10 cellular contexts compared by ENCODE assay signal in the genomic region with DNA sequence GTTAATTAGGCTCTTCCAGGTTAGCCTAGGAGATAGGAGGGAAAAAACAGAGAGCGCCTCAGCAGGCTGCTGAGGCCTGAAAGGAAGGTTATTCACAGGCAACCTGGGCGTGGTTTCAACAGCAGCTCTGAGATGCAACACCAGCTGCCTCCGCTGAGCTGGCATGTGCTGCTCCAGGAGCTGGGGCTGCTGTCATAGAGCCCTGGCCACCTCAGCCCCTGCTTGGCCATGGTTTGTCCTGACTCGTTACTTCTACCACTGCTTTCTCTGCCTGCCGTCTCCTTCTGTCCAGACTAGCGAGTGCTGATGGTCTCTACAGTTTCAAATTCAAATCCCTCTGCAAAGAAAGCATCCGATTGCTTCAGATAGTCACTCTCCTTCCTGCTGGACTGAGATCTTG. TPM values are rescaled to one million over a fixed set of nuclear protein-coding genes. Genes with fewer than 3 reads are reported as not detected.
DNase-seq lines count a peak whose midpoint lies in the region; ATAC-seq and TF ChIP-seq lines count a peak whose summit lies in the region.
"Had no signal": no experiment of that assay in that cellular context is flagged by ENCODE, and none has a peak within 500 bp of the region (broad histone marks: within the 10 kb centered on the region; RNA-seq: fewer than 3 reads in every experiment).

No MANE protein-coding gene starts in this region.

- H4K12ac ChIP-seq in trophoblast cell (ENCODE audit: low read depth, low read length) = no peak overlapping the region

- H3K79me1 ChIP-seq in trophoblast cell (ENCODE audit: low read length) = no peaks in the 10 kb centered on the region

- ATAC-seq in right cardiac atrium (no peak), GM18870 (IDR thresholded peaks at IDR 0.05; ENCODE audit: unreplicated experiment) (no peak)
- ATAC-seq: heart left ventricle had no signal

- no peak overlapping the region for H3K4ac ChIP-seq in trophoblast cell (ENCODE audit: low read depth, low read length)

- no peak overlapping the region for H4K8ac ChIP-seq in trophoblast cell (ENCODE audit: low read depth, low read length)

- no peak overlapping the region for H3K18ac ChIP-seq in trophoblast cell (ENCODE audit: low read length)

- H3K4me1 ChIP-seq in colonic mucosa (no peaks in the 10 kb centered on the region), trophoblast cell (ENCODE audit: control insufficient read depth in 1 of 2, insufficient read depth in 2 of 2, low read length in 2 of 2) (peaks cover 18 to 19% of the 10 kb centered on the region in 2 experiments), right cardiac atrium (ENCODE audit: control insufficient read depth, insufficient read depth, low read length) (no peaks in the 10 kb centered on the region)

- H2BK5ac ChIP-seq in trophoblast cell (ENCODE audit: low read depth, low read length, poor library complexity) = no peak overlapping the region

- H3K14ac ChIP-seq in trophoblast cell (ENCODE audit: low read length) = no peak overlapping the region

- no CpG with 5 or more reads among the region's 7 CpGs for WGBS in trophoblast cell (ENCODE audit: extremely low coverage, insufficient coverage, insufficient read length)
- 78% methylated on average over 7 of the region's 7 CpGs for WGBS in right cardiac atrium

- no peak overlapping the region for H2AFZ ChIP-seq in trophoblast cell (ENCODE audit: insufficient read depth, low read length, poor library complexity)

- no peak overlapping the region for H3K4me2 ChIP-seq in trophoblast cell (ENCODE audit: low read length)

- no peak overlapping the region for H2BK12ac ChIP-seq in trophoblast cell (ENCODE audit: low read length)

- H3K27ac ChIP-seq in colonic mucosa (no peak overlapping the region), trophoblast cell (ENCODE audit: low read depth, low read length) (no peak overlapping the region), right cardiac atrium (ENCODE audit: low read length) (no peak overlapping the region)
- H3K27ac ChIP-seq: heart left ventricle, SK-N-MC had no signal

- TF ChIP-seq CTCF in colonic mucosa (IDR thresholded peaks at IDR 0.05) = no peak

- no peak overlapping the region for H3K23ac ChIP-seq in trophoblast cell (ENCODE audit: low read length)

- no peak overlapping the region for H3K4me3 ChIP-seq in colonic mucosa
- no peak overlapping the region for H3K4me3 ChIP-seq in trophoblast cell (ENCODE audit: low read depth, low read length)
- no peak overlapping the region for H3K4me3 ChIP-seq in right cardiac atrium (ENCODE audit: low read length)
- H3K4me3 ChIP-seq: heart left ventricle, SK-N-MC had no signal

- intact Hi-C loops in colonic mucosa (cut with DNase I) (no loop called here), right cardiac atrium (cut with DNase I) (no loop called here)

- no peak overlapping the region for H2BK120ac ChIP-seq in trophoblast cell (ENCODE audit: insufficient read depth, low read length, poor library complexity)

- DNase-seq in NCI-H2081 (lab: John Stamatoyannopoulos, UW) (peak; percentile 5 to 47), NCI-H2081 treated with DMSO at 0.1 percent for 48 hours (lab: John Stamatoyannopoulos, UW) (no peak), NCI-H526 treated with DMSO at 0.1 percent for 48 hours (lab: John Stamatoyannopoulos, UW) (peak; percentile 36), colonic mucosa (peak; percentile 52), trophoblast cell (peak; percentile 78), erythroblast (lab: John Stamatoyannopoulos, UW) (no peak), right cardiac atrium (no peak)
- DNase-seq: heart left ventricle had no signal

- H2AK5ac ChIP-seq in trophoblast cell (ENCODE audit: low read length) = no peak overlapping the region

- H4K91ac ChIP-seq in trophoblast cell (ENCODE audit: low read depth, low read length) = no peak overlapping the region

- no peaks in the 10 kb centered on the region for H3K27me3 ChIP-seq in colonic mucosa
- H3K27me3 ChIP-seq in trophoblast cell (ENCODE audit: insufficient read depth, low read length) = no peaks in the 10 kb centered on the region
- H3K27me3 ChIP-seq in right cardiac atrium (ENCODE audit: control insufficient read depth, insufficient read depth) = no peaks in the 10 kb centered on the region
- H3K27me3 ChIP-seq: heart left ventricle had no signal

- H3K9me3 ChIP-seq in colonic mucosa (no peaks in the 10 kb centered on the region), trophoblast cell (ENCODE audit: insufficient read depth, low read depth, low read length) (no peaks in the 10 kb centered on the region), right cardiac atrium (ENCODE audit: control insufficient read depth, low read length) (no peaks in the 10 kb centered on the region)
- H3K9me3 ChIP-seq: heart left ventricle had no signal

- H3K36me3 ChIP-seq in colonic mucosa (no peaks in the 10 kb centered on the region), trophoblast cell (ENCODE audit: control insufficient read depth in 1 of 2, insufficient read depth in 2 of 2, low read length in 2 of 2) (no peaks in the 10 kb centered on the region)
- H3K36me3 ChIP-seq: heart left ventricle had no signal

- no peak for TF ChIP-seq POLR2A in erythroblast (IDR thresholded peaks at IDR 0.05; ENCODE audit: low read length)

- H3K9ac ChIP-seq in colonic mucosa (ENCODE audit: low read depth in 2 of 2, low read length in 2 of 2) (no peak overlapping the region), trophoblast cell (ENCODE audit: low read length) (no peak overlapping the region)

- no peaks in the 10 kb centered on the region for H3K79me2 ChIP-seq in trophoblast cell (ENCODE audit: control insufficient read depth, insufficient read depth, low read length, poor library complexity)

RNA-seq across cellular contexts. Expression of a gene that starts 32.5 kb away (rescaled TPM):
- 1 to 10 TPM; 4.4 to 6.1 TPM for total RNA-seq in colonic mucosa
- polyA plus RNA-seq in trophoblast cell (2013) = 7.8 and 8.0 TPM in 2 replicates
- total RNA-seq in right cardiac atrium = 1 to 10 TPM; 2.5 to 4.4 (median 2.8) TPM
- polyA plus RNA-seq in right cardiac atrium = 6.0 TPM

RNA-seq across cellular contexts. Expression of a gene that starts 48.8 kb away (rescaled TPM):
- 1 to 10 TPM; 1.0 to 5.5 TPM for total RNA-seq in colonic mucosa
- polyA plus RNA-seq in trophoblast cell (2013) = 0.40 and 0.41 TPM in 2 replicates
- 10 to 100 TPM in 3 of 4 donors, 1 to 10 TPM in 1; 6.7 to 19.5 (median 16.2) TPM for total RNA-seq in right cardiac atrium
- 10.9 TPM for polyA plus RNA-seq in right cardiac atrium

Comparison
In these comparisons a context has a peak if more than half of its experiments do, and no peak if none do; other contexts are left out.
1. DNase-seq: peak in NCI-H2081 (2 of 2), NCI-H526 treated with DMSO at 0.1 percent for 48 hours (single experiment), colonic mucosa (single experiment) and trophoblast cell (2 of 2); none in NCI-H2081 treated with DMSO at 0.1 percent for 48 hours (single experiment), erythroblast (0 of 2) and right cardiac atrium (0 of 3).